Comparison of ENCODE assay signal across 1 cellular context in the genomic region with DNA sequence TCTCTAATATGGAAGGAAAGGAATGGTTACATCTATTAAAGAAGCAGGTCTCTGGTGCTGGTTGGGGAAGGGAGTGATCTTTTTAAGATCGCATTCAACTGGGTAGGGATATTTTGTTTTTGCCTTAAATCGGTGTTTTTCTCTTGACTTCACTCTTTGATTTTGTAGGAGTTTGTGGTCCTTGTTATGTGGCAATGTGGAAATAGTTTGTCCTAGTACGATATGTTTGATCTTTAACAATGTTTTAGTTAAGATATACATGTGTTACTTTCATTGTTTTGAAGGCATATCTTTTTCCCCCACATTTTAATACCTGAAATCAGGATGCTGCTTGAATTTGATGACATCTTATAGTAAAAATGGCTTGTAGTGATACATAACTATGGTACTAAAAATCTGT.
TF ChIP-seq lines count a peak whose summit lies in the region.

No MANE protein-coding gene starts in this region.

TF ChIP-seq in WTC11, 78 proteins besides CTCF, POLR2A, EP300 and RAD21 (continued from another document):
- no peak for TF ChIP-seq AFF4 (CRISPR knock-in tag; IDR thresholded peaks at IDR 0.05; ENCODE audit: borderline replicate concordance)
- TF ChIP-seq MYBL2 (CRISPR knock-in tag; IDR thresholded peaks at IDR 0.05): no peak
- no peak for TF ChIP-seq NR2C2 (CRISPR knock-in tag; IDR thresholded peaks at IDR 0.05)
- TF ChIP-seq ZNF423 (CRISPR knock-in tag; IDR thresholded peaks at IDR 0.05): no peak
- no peak for TF ChIP-seq ZNF532 (CRISPR knock-in tag; IDR thresholded peaks at IDR 0.05; ENCODE audit: borderline replicate concordance)
- no peak for TF ChIP-seq TCF7 (CRISPR knock-in tag; IDR thresholded peaks at IDR 0.05; ENCODE audit: low read depth)
- no peak for TF ChIP-seq ATF2 (CRISPR knock-in tag; IDR thresholded peaks at IDR 0.05; ENCODE audit: borderline replicate concordance, low read depth)
